8 cellular contexts compared by ENCODE assay signal in genomic region chr5:80755634-80756033, GRCh38.
DNase-seq lines count a peak whose midpoint lies in the region; ATAC-seq and TF ChIP-seq lines count a peak whose summit lies in the region.

No MANE protein-coding gene starts in this region.

- H2AFZ ChIP-seq in mammary epithelial cell (ENCODE audit: low read depth, low read length), result no peak overlapping the region

- H3K27ac Mint-ChIP-seq in activated CD8-positive, alpha-beta T cell treated with anti-CD3 and anti-CD28 coated beads for 36 hours, result peak overlapping the region; percentile 89

- H3K4me3 ChIP-seq in mammary epithelial cell (replicated peaks in 1 of 3; ENCODE audit: insufficient read depth in 1 of 3, low read depth in 2 of 3, low read length in 3 of 3), result no peak overlapping the region
- no peak overlapping the region for H3K4me3 ChIP-seq in breast epithelium

- H3K4me1 Mint-ChIP-seq in activated CD8-positive, alpha-beta T cell treated with anti-CD3 and anti-CD28 coated beads for 36 hours (ENCODE audit: low read depth), result peaks cover 70% of the 10 kb centered on the region

- no peaks in the 10 kb centered on the region for H4K20me1 ChIP-seq in mammary epithelial cell (ENCODE audit: insufficient read depth, low read length)

- peak overlapping the region; percentile 44 for H3K4me3 Mint-ChIP-seq in activated CD8-positive, alpha-beta T cell treated with anti-CD3 and anti-CD28 coated beads for 36 hours

- no peaks in the 10 kb centered on the region for H3K27me3 ChIP-seq in mammary epithelial cell (ENCODE audit: insufficient read depth, low read length)
- no peaks in the 10 kb centered on the region for H3K27me3 ChIP-seq in breast epithelium

- DNase-seq in mammary epithelial cell (peak; percentile 20), breast epithelium (ENCODE audit: low spot score in 2 of 2) (no peak), cardiac septum (ENCODE audit: low spot score) (no peak), ACHN (no peak), NCI-H1105 (lab: John Stamatoyannopoulos, UW) (no peak)
- peak; percentile 41 for DNase-seq in activated CD8-positive, alpha-beta T cell treated with anti-CD3 and anti-CD28 coated beads for 36 hours
- peak; percentile 20 for DNase-seq in stimulated activated naive CD8-positive, alpha-beta T cell treated with anti-CD3 and anti-CD28 coated beads, Interleukin-15, Interleukin-2, amounts not matched to agents 100 U/mL and 50 U/mL, for 24 hours

- WGBS in mammary epithelial cell (ENCODE audit: low coverage, missing lambda C conversion rate), result 28% methylated on average over 3 of the region's 3 CpGs

- H3K36me3 ChIP-seq in mammary epithelial cell (ENCODE audit: insufficient read depth, low read length), result peaks cover 3% of the 10 kb centered on the region
- H3K36me3 ChIP-seq in breast epithelium, result no peaks in the 10 kb centered on the region

- POLR2A ChIA-PET in activated CD8-positive, alpha-beta T cell treated with anti-CD3 and anti-CD28 coated beads for 36 hours (lab: Charles Lee), result interaction anchor here (0.6 to 0.7 kb wide), 3 partner anchors 101 to 547 kb away, joined by 3 to 4 read pairs (median 3); partner anchors contain the start of gene DHFR

- dilution Hi-C loops in mammary epithelial cell (cut with HindIII; ENCODE audit: low sequenced_read_pairs), result no loop called here

- no peak overlapping the region for H3K9ac ChIP-seq in mammary epithelial cell (ENCODE audit: insufficient read depth, low read length)

- BruUV-seq in mammary epithelial cell (replicated peaks; lab: Mats Ljungman, UMichigan), result no TSS peak

- H3K79me2 ChIP-seq in mammary epithelial cell (ENCODE audit: insufficient read depth, low read length), result no peaks in the 10 kb centered on the region

- H3K27me3 Mint-ChIP-seq in activated CD8-positive, alpha-beta T cell treated with anti-CD3 and anti-CD28 coated beads for 36 hours, result no peaks in the 10 kb centered on the region

- peaks cover 4% of the 10 kb centered on the region for H3K4me1 ChIP-seq in mammary epithelial cell (ENCODE audit: insufficient read depth, low read length)
- H3K4me1 ChIP-seq in breast epithelium, result no peaks in the 10 kb centered on the region

- peaks cover 54% of the 10 kb centered on the region for H3K36me3 Mint-ChIP-seq in activated CD8-positive, alpha-beta T cell treated with anti-CD3 and anti-CD28 coated beads for 36 hours (ENCODE audit: low read depth)

- peaks cover 1% of the 10 kb centered on the region for H3K9me3 Mint-ChIP-seq in activated CD8-positive, alpha-beta T cell treated with anti-CD3 and anti-CD28 coated beads for 36 hours

- peak; percentile 93 for ATAC-seq in HG03108 (IDR thresholded peaks at IDR 0.05; ENCODE audit: unreplicated experiment)
- peak; percentile 75 for ATAC-seq in activated CD8-positive, alpha-beta T cell treated with anti-CD3 and anti-CD28 coated beads for 36 hours
- ATAC-seq in stimulated activated naive CD8-positive, alpha-beta T cell treated with anti-CD3 and anti-CD28 coated beads, Interleukin-15, Interleukin-2, amounts not matched to agents 100 U/mL and 50 U/mL, for 24 hours, result peak; percentile 76

- H3K27ac ChIP-seq in mammary epithelial cell (ENCODE audit: insufficient read depth, low read depth, low read length), result no peak overlapping the region
- H3K27ac ChIP-seq in breast epithelium, result no peak overlapping the region

- in situ Hi-C loops in mammary epithelial cell (cut with MboI; ENCODE audit: low sequenced_read_pairs in 2 of 2) (no loop called here), ACHN (cut with HindIII; ENCODE audit: low pct_ligation_motif_present, low pct_unique_long_range_greater_than_20kb, low sequenced_read_pairs) (no loop called here)

- intact Hi-C loops in mammary epithelial cell (cut with micrococcal nuclease) (no loop called here), breast epithelium (cut with DNase I; ENCODE audit: low total_unique reads) (no loop called here), cardiac septum (cut with DNase I) (no loop called here)
- intact Hi-C loops in activated CD8-positive, alpha-beta T cell treated with anti-CD3 and anti-CD28 coated beads for 36 hours (cut with micrococcal nuclease), result loop anchor here (10.0 kb wide), 1 partner anchor 209 kb away; the partner anchor contains the start of gene RASGRF2

- H3K4me2 ChIP-seq in mammary epithelial cell (ENCODE audit: insufficient read depth, low read depth, low read length), result peak overlapping the region; percentile 6

- CTCF ChIA-PET in mammary epithelial cell (lab: Charles Lee; ENCODE audit: low non-redundant PET), result no interaction called here
- CTCF ChIA-PET in activated CD8-positive, alpha-beta T cell treated with anti-CD3 and anti-CD28 coated beads for 36 hours (lab: Charles Lee), result interaction anchor here (0.6 to 1.2 kb wide), 3 partner anchors 18 to 353 kb away, joined by 3 to 4 read pairs (median 4); no protein-coding TSS in a partner anchor

- no peak for TF ChIP-seq POLR2A in breast epithelium (IDR thresholded peaks at IDR 0.05)

- TF ChIP-seq CTCF in mammary epithelial cell (conservative IDR thresholded peaks at IDR 0.05 in 1 of 2, IDR thresholded peaks at IDR 0.05 in 1 of 2; ENCODE audit: extremely low read depth in 1 of 2, insufficient read depth in 1 of 2, low read depth in 1 of 2, low read length in 2 of 2) (no peak), breast epithelium (IDR thresholded peaks at IDR 0.05) (no peak)
- no peak for TF ChIP-seq CTCF in activated CD8-positive, alpha-beta T cell treated with anti-CD3 and anti-CD28 coated beads for 36 hours (IDR thresholded peaks at IDR 0.05)

- no peaks in the 10 kb centered on the region for H3K9me3 ChIP-seq in mammary epithelial cell (replicated peaks; ENCODE audit: insufficient read depth, low read length)
- H3K9me3 ChIP-seq in breast epithelium, result no peaks in the 10 kb centered on the region

Comparison
In these comparisons a context has a peak if more than half of its experiments do, and no peak if none do; other contexts are left out.
1. DNase-seq: peak in mammary epithelial cell (single experiment), activated CD8-positive, alpha-beta T cell treated with anti-CD3 and anti-CD28 coated beads for 36 hours (single experiment) and stimulated activated naive CD8-positive, alpha-beta T cell treated with anti-CD3 and anti-CD28 coated beads, Interleukin-15, Interleukin-2, amounts not matched to agents 100 U/mL and 50 U/mL, for 24 hours (single experiment); none in breast epithelium (0 of 2), cardiac septum (single experiment), ACHN (single experiment) and NCI-H1105 (single experiment).
2. Peak in every context shown above with its lines, with median percentiles within 50 percentile points of each other: ATAC-seq.